In the genomic region with DNA sequence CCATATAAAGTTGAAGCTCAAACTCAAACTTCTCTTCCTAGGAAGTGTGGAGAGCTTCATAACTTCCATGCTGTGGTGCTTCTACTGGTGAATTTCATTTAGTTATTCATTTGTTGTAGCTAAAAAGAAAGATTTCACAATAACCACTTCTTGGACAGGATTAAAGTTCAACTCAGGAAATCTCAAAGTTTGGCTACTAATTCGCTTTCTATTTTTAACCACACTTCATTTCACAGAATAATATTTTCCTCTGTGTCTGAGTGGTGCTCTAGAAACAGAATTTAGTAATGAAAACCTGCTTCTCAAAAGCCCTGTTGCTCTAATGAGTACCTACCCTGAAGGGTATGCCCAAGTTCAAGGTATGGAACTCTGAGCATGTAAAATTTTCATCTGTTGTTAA, we compare ENCODE assay signal across 12 cellular contexts.
DNase-seq lines count a peak whose midpoint lies in the region; ATAC-seq and TF ChIP-seq lines count a peak whose summit lies in the region.
"Had no signal": no experiment of that assay in that cellular context is flagged by ENCODE, and none has a peak within 500 bp of the region (broad histone marks: within the 10 kb centered on the region; RNA-seq: fewer than 3 reads in every experiment).

No MANE protein-coding gene starts in this region.

- CTCF ChIA-PET in PC-3 (lab: Charles Lee), result no interaction called here
- CTCF ChIA-PET in GM10248 (lab: Yijun Ruan, JAX), result no interaction called here

- H3K9me3 ChIP-seq in BLaER1, result no peaks in the 10 kb centered on the region
- H3K9me3 ChIP-seq in left ventricle myocardium inferior (replicated peaks), result no peaks in the 10 kb centered on the region
- H3K9me3 ChIP-seq in skeletal muscle tissue (ENCODE audit: control insufficient read depth in 3 of 3, low read length in 3 of 3), result no peaks in the 10 kb centered on the region
- no peaks in the 10 kb centered on the region for H3K9me3 ChIP-seq in PC-3 (ENCODE audit: low read length)

- H3K4me1 ChIP-seq in BLaER1 (peaks cover 22% of the 10 kb centered on the region), left ventricle myocardium inferior (peaks cover 70% of the 10 kb centered on the region), skeletal muscle tissue (ENCODE audit: control insufficient read depth in 3 of 3, insufficient read depth in 3 of 3, low read length in 3 of 3) (peaks cover 2 to 16% (median 11%) of the 10 kb centered on the region in 3 donors), PC-3 (ENCODE audit: insufficient read depth, low read length) (peaks cover 22% of the 10 kb centered on the region)

- H3K27me3 ChIP-seq in BLaER1 (no peaks in the 10 kb centered on the region), left ventricle myocardium inferior (ENCODE audit: low read depth) (no peaks in the 10 kb centered on the region), skeletal muscle tissue (ENCODE audit: control insufficient read depth in 3 of 3, insufficient read depth in 3 of 3, low read length in 3 of 3) (no peaks in the 10 kb centered on the region), PC-3 (ENCODE audit: low read length) (no peaks in the 10 kb centered on the region)

- DNase-seq in astrocyte of the spinal cord (ENCODE audit: low read depth, low spot score) (peak; percentile 36), left ventricle myocardium inferior (no peak), PC-3 (no peak), NCI-H524 treated with DMSO at 0.1 percent for 48 hours (lab: John Stamatoyannopoulos, UW) (no peak), GM10248 (ENCODE audit: extremely low spot score) (no peak)
- DNase-seq: activated CD4-positive, alpha-beta memory T cell treated with anti-CD3 and anti-CD28 coated beads, Interleukin-2, amount 10 ng/mL, durations not matched to agents 7 days and 5 days; C1 segment of cervical spinal cord; NCI-H2171 had no signal

- H3K9ac ChIP-seq in BLaER1 (no peak overlapping the region), skeletal muscle tissue (ENCODE audit: low read depth in 1 of 3, low read length in 3 of 3) (no peak overlapping the region), PC-3 (ENCODE audit: low read length) (no peak overlapping the region)

- no peak overlapping the region for H2AFZ ChIP-seq in PC-3 (ENCODE audit: low read length)

- in situ Hi-C loops in astrocyte of the spinal cord (cut with HindIII; ENCODE audit: low sequenced_read_pairs), result no loop called here

- H3K4me2 ChIP-seq in BLaER1, result peak overlapping the region; percentile 18
- no peak overlapping the region for H3K4me2 ChIP-seq in PC-3 (ENCODE audit: low read length)

- H3K4me3 ChIP-seq in BLaER1 (no peak overlapping the region), astrocyte of the spinal cord (ENCODE audit: low read depth, low read length) (no peak overlapping the region), left ventricle myocardium inferior (no peak overlapping the region), skeletal muscle tissue (ENCODE audit: low read length in 3 of 3) (no peak overlapping the region), PC-3 (ENCODE audit: low read length) (no peak overlapping the region)
- H3K4me3 ChIP-seq: skin epidermis had no signal

- H3K27ac ChIP-seq in BLaER1 (no peak overlapping the region), left ventricle myocardium inferior (replicated peaks) (peak overlapping the region; percentile 58), skeletal muscle tissue (ENCODE audit: low read depth, low read length) (peak overlapping the region; percentile 37), PC-3 (ENCODE audit: low read length) (no peak overlapping the region)

- ATAC-seq in PC-3 (no peak), HG02759 (IDR thresholded peaks at IDR 0.05; ENCODE audit: unreplicated experiment) (no peak)

- H3K9me2 ChIP-seq in PC-3 (replicated peaks; ENCODE audit: low read length), result no peaks in the 10 kb centered on the region

- H3F3A ChIP-seq in PC-3 (ENCODE audit: low read length, unreplicated experiment), result no peaks in the 10 kb centered on the region

- H3K36me3 ChIP-seq in BLaER1 (no peaks in the 10 kb centered on the region), left ventricle myocardium inferior (no peaks in the 10 kb centered on the region), skeletal muscle tissue (ENCODE audit: control insufficient read depth in 3 of 3, insufficient read depth in 3 of 3, low read length in 3 of 3) (no peaks in the 10 kb centered on the region), PC-3 (ENCODE audit: low read depth, low read length) (no peaks in the 10 kb centered on the region)

- POLR2A ChIA-PET in PC-3 (lab: Charles Lee; ENCODE audit: unreplicated experiment) (no interaction called here), GM10248 (lab: Yijun Ruan, JAX) (no interaction called here)

- BruUV-seq in PC-3 (replicated peaks; lab: Mats Ljungman, UMichigan), result no TSS peak

- no peak for TF ChIP-seq CTCF in astrocyte of the spinal cord (IDR thresholded peaks at IDR 0.05; ENCODE audit: low read depth, low read length)
- no peak for TF ChIP-seq CTCF in left ventricle myocardium inferior (IDR thresholded peaks at IDR 0.05; ENCODE audit: borderline replicate concordance)
- no peak for TF ChIP-seq CTCF in PC-3 (conservative IDR thresholded peaks at IDR 0.05; ENCODE audit: low read depth, low read length)
- no peak for TF ChIP-seq CTCF in GM10248 (IDR thresholded peaks at IDR 0.05; ENCODE audit: control extremely low read depth, extremely low read depth, low read depth, missing control alignments)

- no peaks in the 10 kb centered on the region for H3K79me2 ChIP-seq in PC-3 (ENCODE audit: low read length)

- no peaks in the 10 kb centered on the region for H4K20me1 ChIP-seq in BLaER1
- no peaks in the 10 kb centered on the region for H4K20me1 ChIP-seq in PC-3 (ENCODE audit: low read length)

- intact Hi-C loops in left ventricle myocardium inferior (cut with micrococcal nuclease), result no loop called here
- intact Hi-C loops in PC-3 (cut with micrococcal nuclease), result no loop called here

Comparison
In these comparisons a context has a peak if more than half of its experiments do, and no peak if none do; other contexts are left out.
1. H3K27ac ChIP-seq: peak in left ventricle myocardium inferior (single experiment) and skeletal muscle tissue (single experiment); none in BLaER1 (single experiment) and PC-3 (single experiment).